Comparison of ENCODE assay signal across 7 cellular contexts in the genomic region with DNA sequence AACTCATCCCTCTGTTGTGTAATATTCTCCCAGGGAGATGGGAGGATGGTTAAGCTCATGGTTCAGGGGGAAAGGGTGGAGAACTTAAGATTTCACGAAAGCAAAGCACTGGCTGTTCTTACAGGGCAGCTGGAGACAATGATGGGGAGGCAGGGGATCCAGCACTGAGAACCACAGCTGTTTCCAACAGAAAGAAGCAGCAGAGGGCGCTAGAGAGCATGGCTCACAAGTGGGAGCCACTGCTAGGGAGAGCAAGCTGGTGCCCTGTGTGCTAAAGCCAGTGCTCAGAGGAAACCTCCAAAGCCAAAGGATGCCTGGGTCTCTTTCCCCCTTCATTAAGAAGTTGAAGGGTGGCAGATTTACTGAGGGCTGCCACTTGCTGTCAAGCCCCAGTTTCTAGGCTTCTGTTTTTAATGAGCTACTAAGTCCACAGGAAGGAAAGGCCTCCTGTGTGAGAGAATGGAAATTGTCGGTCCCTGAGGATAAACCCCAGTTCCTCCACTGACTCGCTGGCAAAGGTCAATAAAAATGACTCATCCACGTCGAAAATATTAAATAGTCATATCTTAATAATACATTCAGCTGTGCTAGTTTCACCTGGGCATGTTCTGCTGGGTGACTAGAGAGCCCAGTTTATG.
DNase-seq lines count a peak whose midpoint lies in the region; ATAC-seq and TF ChIP-seq lines count a peak whose summit lies in the region.

No MANE protein-coding gene starts in this region.

- no peak for TF ChIP-seq POLR2A in spleen (IDR thresholded peaks at IDR 0.05)

- no peaks in the 10 kb centered on the region for H3K9me2 ChIP-seq in PC-9 (ENCODE audit: insufficient read depth)

- no peaks in the 10 kb centered on the region for H3K4me1 ChIP-seq in PC-9 (replicated peaks; ENCODE audit: insufficient read depth)
- peaks cover 0 to 3% (median 0%) of the 10 kb centered on the region in 6 donors for H3K4me1 ChIP-seq in spleen

- POLR2A ChIA-PET in PC-9 (lab: Charles Lee; ENCODE audit: unreplicated experiment), result no interaction called here

- intact Hi-C loops in PC-9 (cut with micrococcal nuclease; ENCODE audit: unreplicated experiment), result loop anchor here (10.0 kb wide), 1 partner anchor 149 kb away; no protein-coding TSS in a partner anchor
- intact Hi-C loops in spleen (cut with DNase I; ENCODE audit: low total_unique reads), result no loop called here

- H3K79me2 ChIP-seq in PC-9 (ENCODE audit: low read depth), result no peaks in the 10 kb centered on the region

- no peaks in the 10 kb centered on the region for H4K20me1 ChIP-seq in PC-9 (ENCODE audit: insufficient read depth)

- no TSS peak for BruUV-seq in PC-9 (replicated peaks; lab: Mats Ljungman, UMichigan)

- CTCF ChIA-PET in PC-9 (lab: Charles Lee), result interaction anchor here (0.5 to 0.7 kb wide), 3 partner anchors 549 to 1096 kb away, joined by 3 to 7 read pairs (median 3); a partner anchor contains a TSS

- H3K4me2 ChIP-seq in PC-9, result no peak overlapping the region

- peaks cover 45% of the 10 kb centered on the region for H3K27me3 ChIP-seq in PC-9 (ENCODE audit: insufficient read depth, low read depth)
- no peaks in the 10 kb centered on the region for H3K27me3 ChIP-seq in spleen (replicated peaks in 1 of 7)

- H3K36me3 ChIP-seq in PC-9 (ENCODE audit: low read depth), result no peaks in the 10 kb centered on the region
- H3K36me3 ChIP-seq in spleen, result no peaks in the 10 kb centered on the region

- TF ChIP-seq CTCF in PC-9 (conservative IDR thresholded peaks at IDR 0.05) (peak; percentile 79), spleen (IDR thresholded peaks at IDR 0.05 in 8 of 11, conservative IDR thresholded peaks at IDR 0.05 in 3 of 11) (peak in 9 of 11 experiments; percentile 40 to 74 (median 61))

- no peak overlapping the region for H2AFZ ChIP-seq in PC-9

- H3F3A ChIP-seq in PC-9 (ENCODE audit: insufficient read depth, low read depth), result no peaks in the 10 kb centered on the region

- ATAC-seq in HG03045 (IDR thresholded peaks at IDR 0.05; ENCODE audit: unreplicated experiment), result peak; percentile 50
- no peak for ATAC-seq in GM19397 (IDR thresholded peaks at IDR 0.05; ENCODE audit: unreplicated experiment)

- no peak overlapping the region for H3K4me3 ChIP-seq in PC-9
- H3K4me3 ChIP-seq in spleen, result no peak overlapping the region

- DNase-seq in GM03348 (ENCODE audit: low spot score), result peak; percentile 76
- peak in 1 of 2 experiments; percentile 49 for DNase-seq in PC-9
- peak; percentile 0 for DNase-seq in amniotic epithelial cell (ENCODE audit: low read depth)
- peak; percentile 53 for DNase-seq in hepatic stellate cell (ENCODE audit: low spot score)
- peak; percentile 75 for DNase-seq in spleen

- WGBS in spleen, 5 donors, result 14 to 31% (median 18%) methylated on average over 6 of the region's 6 CpGs

- no peaks in the 10 kb centered on the region for H3K9me3 ChIP-seq in PC-9 (ENCODE audit: insufficient read depth, low read depth)
- H3K9me3 ChIP-seq in spleen, result no peaks in the 10 kb centered on the region

- no peak overlapping the region for H3K27ac ChIP-seq in PC-9
- no peak overlapping the region for H3K27ac ChIP-seq in spleen
